11 cellular contexts compared by ENCODE assay signal in genomic region chr2:86393521-86394490, GRCh38. TPM values are rescaled to one million over a fixed set of nuclear protein-coding genes. Genes with fewer than 3 reads are reported as not detected.
DNase-seq lines count a peak whose midpoint lies in the region; ATAC-seq, FAIRE-seq and TF ChIP-seq lines count a peak whose summit lies in the region.
"Had no signal": no experiment of that assay in that cellular context is flagged by ENCODE, and none has a peak within 500 bp of the region (broad histone marks: within the 10 kb centered on the region; RNA-seq: fewer than 3 reads in every experiment).

No MANE protein-coding gene starts in this region.

- peak overlapping the region; percentile 30 to 43 for H3K4me3 Mint-ChIP-seq in activated T-cell treated with anti-CD3 and anti-CD28 coated beads, Interleukin-2, amount 50 U/mL, for 72 hours
- no peak overlapping the region for H3K4me3 Mint-ChIP-seq in type B pancreatic cell
- H3K4me3 Mint-ChIP-seq: mesothelial cell of epicardium had no signal

- H3K4me1 ChIP-seq in heart left ventricle, result peaks cover 0 to 32% (median 8%) of the 10 kb centered on the region in 12 donors

- peak; percentile 59 to 65 for ATAC-seq in activated T-cell treated with anti-CD3 and anti-CD28 coated beads, Interleukin-2, amount 50 U/mL, for 72 hours (replicated peaks in 1 of 2)
- ATAC-seq in heart left ventricle, result peak; percentile 80 to 86 (median 84)
- ATAC-seq in GM19351 (IDR thresholded peaks at IDR 0.05; ENCODE audit: unreplicated experiment), result no peak

- no peaks in the 10 kb centered on the region for H3K36me3 ChIP-seq in heart left ventricle

- peak overlapping the region; percentile 56 to 87 (median 72) for H3K27ac ChIP-seq in heart left ventricle

- peak in 1 of 2 donors; percentile 7 for DNase-seq in activated T-cell treated with anti-CD3 and anti-CD28 coated beads, Interleukin-2, amount 50 U/mL, for 72 hours
- DNase-seq in activated T-cell treated with anti-CD3 and anti-CD28 coated beads for 4 hours, result no peak
- DNase-seq in SK-MEL-5 (ENCODE audit: low read depth, low spot score), result peak; percentile 52
- DNase-seq in heart left ventricle, result peak in 3 of 5 donors; percentile 38 to 70 (median 49)
- no peak for DNase-seq in type B pancreatic cell (ENCODE audit: extremely low spot score, unreplicated experiment)
- no peak for DNase-seq in GM12891 (ENCODE audit: insufficient read length, low spot score)
- DNase-seq in stimulated activated CD4-positive, alpha-beta T cell treated with anti-CD3 and anti-CD28 coated beads, Interleukin-4, amount 100 ng/mL, for 1 hour, result no peak
- DNase-seq: AML-193 had no signal

- TF ChIP-seq POLR2A in heart left ventricle (IDR thresholded peaks at IDR 0.05) (no peak), GM12891 (IDR thresholded peaks at IDR 0.05; ENCODE audit: low read depth, low read length) (no peak)

- WGBS in heart left ventricle, 4 donors, result 22 to 42% (median 28%) methylated on average over 1 of the region's 1 CpG

- H3K27me3 ChIP-seq in heart left ventricle, result no peaks in the 10 kb centered on the region

- intact Hi-C loops in heart left ventricle (cut with DNase I), result loop anchor here in 1 of 10 donors (10.0 kb wide), 1 partner anchor 311 kb away; no protein-coding TSS in a partner anchor

- no peak overlapping the region for H3K4me3 ChIP-seq in heart left ventricle

- in situ Hi-C loops in SK-MEL-5 (cut with HindIII; ENCODE audit: low pct_unique_long_range_greater_than_20kb, low sequenced_read_pairs), result no loop called here

- peaks cover 16% of the 10 kb centered on the region for H3K4me1 Mint-ChIP-seq in activated T-cell treated with anti-CD3 and anti-CD28 coated beads, Interleukin-2, amount 50 U/mL, for 72 hours (ENCODE audit: low read depth)
- H3K4me1 Mint-ChIP-seq in type B pancreatic cell (ENCODE audit: unreplicated experiment), result no peaks in the 10 kb centered on the region

- TF ChIP-seq CTCF in heart left ventricle (IDR thresholded peaks at IDR 0.05), result no peak
- TF ChIP-seq CTCF in type B pancreatic cell (conservative IDR thresholded peaks at IDR 0.05), result no peak

- H3K27me3 Mint-ChIP-seq in activated T-cell treated with anti-CD3 and anti-CD28 coated beads, Interleukin-2, amount 50 U/mL, for 72 hours (ENCODE audit: low read depth), result no peaks in the 10 kb centered on the region
- H3K27me3 Mint-ChIP-seq in type B pancreatic cell, result peaks cover 9% of the 10 kb centered on the region

- no peaks in the 10 kb centered on the region for H3K9me3 Mint-ChIP-seq in activated T-cell treated with anti-CD3 and anti-CD28 coated beads, Interleukin-2, amount 50 U/mL, for 72 hours
- H3K9me3 Mint-ChIP-seq in type B pancreatic cell, result peaks cover 3% of the 10 kb centered on the region

- FAIRE-seq in GM12891 (lab: Jason Lieb, UNC), result no peak
- FAIRE-seq: colon had no signal

- peaks cover 0 to 11% (median 0%) of the 10 kb centered on the region in 12 donors for H3K9me3 ChIP-seq in heart left ventricle

- no peaks in the 10 kb centered on the region for H3K36me3 Mint-ChIP-seq in activated T-cell treated with anti-CD3 and anti-CD28 coated beads, Interleukin-2, amount 50 U/mL, for 72 hours (ENCODE audit: insufficient read depth in 2 of 2)
- no peaks in the 10 kb centered on the region for H3K36me3 Mint-ChIP-seq in type B pancreatic cell
- H3K36me3 Mint-ChIP-seq: mesothelial cell of epicardium had no signal

- H3K27ac Mint-ChIP-seq in activated T-cell treated with anti-CD3 and anti-CD28 coated beads, Interleukin-2, amount 50 U/mL, for 72 hours, result peak overlapping the region; percentile 56
- peak overlapping the region; percentile 46 for H3K27ac Mint-ChIP-seq in type B pancreatic cell
- H3K27ac Mint-ChIP-seq: mesothelial cell of epicardium had no signal

TF ChIP-seq in GM12891, 5 proteins besides CTCF, POLR2A, EP300 and RAD21:
- TF ChIP-seq SPI1 (IDR thresholded peaks at IDR 0.05; ENCODE audit: low read depth, low read length) (no peak), POLR2AphosphoS5 (IDR thresholded peaks at IDR 0.05; ENCODE audit: low read depth, low read length) (no peak), PAX5 (IDR thresholded peaks at IDR 0.05; ENCODE audit: insufficient read depth, low read length, severe bottlenecking) (no peak), TAF1 (IDR thresholded peaks at IDR 0.05; ENCODE audit: low read depth, low read length) (no peak), POU2F2 (IDR thresholded peaks at IDR 0.05; ENCODE audit: low read depth, low read length) (no peak)
TF ChIP-seq in GM12891: peak in this region for 0.

RNA-seq across cellular contexts. Expression of gene KDM3A, which starts 47.4 kb away (rescaled TPM):
- total RNA-seq in activated T-cell treated with anti-CD3 and anti-CD28 coated beads, Interleukin-2, amount 50 U/mL, for 72 hours, result 10 to 100 TPM; 61.2 to 66.8 TPM
- total RNA-seq in SK-MEL-5 (2014; rRNA removed; shearing (Covaris generic)), result 35.6 and 45.1 TPM in 2 replicates
- polyA plus RNA-seq in SK-MEL-5 (2015; cell fraction: cytosol; rRNA removed), result 18.3 and 27.2 TPM in 2 replicates
- 127 and 133 TPM in 2 replicates for polyA plus RNA-seq in SK-MEL-5 (2015; cell fraction: nucleus; rRNA removed)
- total RNA-seq in heart left ventricle (10 to 100 TPM; 17.7 to 44.0 (median 35.4) TPM), type B pancreatic cell (ENCODE audit: low replicate concordance) (67.9 and 68.1 TPM in 2 replicates)
- polyA plus RNA-seq in heart left ventricle, result 10 to 100 TPM; 13.5 to 25.4 TPM
- 33.6 TPM for polyA plus RNA-seq in GM12891 (2012; ENCODE audit: low read depth, missing spikeins)

RNA-seq across cellular contexts. Expression of gene REEP1, which starts 56.4 kb away (rescaled TPM):
- under 1 TPM; 0.38 to 0.63 TPM for total RNA-seq in activated T-cell treated with anti-CD3 and anti-CD28 coated beads, Interleukin-2, amount 50 U/mL, for 72 hours
- 1.0 and 2.0 TPM in 2 replicates for total RNA-seq in SK-MEL-5 (2014; rRNA removed; shearing (Covaris generic))
- polyA plus RNA-seq in SK-MEL-5 (2015; cell fraction: cytosol; rRNA removed), result 0.82 and 0.84 TPM in 2 replicates
- polyA plus RNA-seq in SK-MEL-5 (2015; cell fraction: nucleus; rRNA removed), result 0.41 and 0.94 TPM in 2 replicates
- total RNA-seq in heart left ventricle, result 10 to 100 TPM; 16.0 to 43.4 (median 27.6) TPM
- polyA plus RNA-seq in heart left ventricle, result 10 to 100 TPM; 13.6 to 36.1 TPM
- 6.4 and 14.1 TPM in 2 replicates for total RNA-seq in type B pancreatic cell (ENCODE audit: low replicate concordance)
- polyA plus RNA-seq in GM12891 (2012; ENCODE audit: low read depth, missing spikeins), result 0.15 TPM

Comparison
In these comparisons a context has a peak if more than half of its experiments do, and no peak if none do; other contexts are left out.
1. DNase-seq: peak in SK-MEL-5 (single experiment) and heart left ventricle (3 of 5); none in activated T-cell treated with anti-CD3 and anti-CD28 coated beads for 4 hours (single experiment), type B pancreatic cell (single experiment), GM12891 (single experiment) and stimulated activated CD4-positive, alpha-beta T cell treated with anti-CD3 and anti-CD28 coated beads, Interleukin-4, amount 100 ng/mL, for 1 hour (single experiment).